Comparison of ENCODE assay signal across 8 cellular contexts in genomic region chr11:8033312-8033715, GRCh38. TPM values are rescaled to one million over a fixed set of nuclear protein-coding genes. Genes with fewer than 3 reads are reported as not detected.
DNase-seq lines count a peak whose midpoint lies in the region; FAIRE-seq and TF ChIP-seq lines count a peak whose summit lies in the region.

No MANE protein-coding gene starts in this region.

- TF ChIP-seq CTCF in GM20000 (IDR thresholded peaks at IDR 0.05; ENCODE audit: extremely low read depth, missing control alignments) = peak; percentile 87
- TF ChIP-seq CTCF in ovary (IDR thresholded peaks at IDR 0.05) = peak; percentile 80 to 92 (median 87)

- FAIRE-seq in RCC 7860 (lab: Jason Lieb, UNC) (no peak), frontal cortex (lab: Jason Lieb, UNC) (no peak), urothelium cell line (lab: Jason Lieb, UNC) (no peak)

- no peaks in the 10 kb centered on the region for H3K36me3 ChIP-seq in ovary

- 18 to 25% (median 20%) methylated on average over 9 of the region's 9 CpGs for WGBS in ovary, 3 donors

- DNase-seq in CMK (ENCODE audit: low read depth) (peak; percentile 50), GM20000 (ENCODE audit: low spot score) (peak; percentile 87), RCC 7860 (ENCODE audit: low spot score) (peak; percentile 61), frontal cortex (ENCODE audit: low spot score in 2 of 2) (peak; percentile 69 to 83), ovary (peak; percentile 87 to 92 (median 88)), urothelium cell line (ENCODE audit: low spot score) (peak; percentile 85)
- peak; percentile 22 for DNase-seq in activated effector memory CD4-positive, alpha-beta T cell treated with Interleukin-2 at 50 U/mL for 16 hours

- intact Hi-C loops in ovary (cut with DNase I) = loop anchor here (2.0 to 5.0 kb wide), 4 partner anchors 39 to 59 kb away; partner anchors contain the start of gene TUB (in 2 of the 4)

- H3K4me1 ChIP-seq in ovary (ENCODE audit: insufficient read depth) = peaks cover 9% of the 10 kb centered on the region

- TF ChIP-seq EP300 in Ishikawa (IDR thresholded peaks at IDR 0.05; ENCODE audit: borderline replicate concordance) = no peak
- TF ChIP-seq EP300 in ovary (IDR thresholded peaks at IDR 0.05) = no peak

- peak; percentile 76 for TF ChIP-seq RAD21 in Ishikawa (IDR thresholded peaks at IDR 0.05; ENCODE audit: low read depth)

- no peak overlapping the region for H3K4me3 ChIP-seq in ovary

- H3K9me3 ChIP-seq in ovary = no peaks in the 10 kb centered on the region

- no peaks in the 10 kb centered on the region for H3K27me3 ChIP-seq in ovary

- TF ChIP-seq POLR2A in ovary (IDR thresholded peaks at IDR 0.05) = no peak

- no peak overlapping the region for H3K27ac ChIP-seq in ovary

TF ChIP-seq in Ishikawa, 13 proteins besides CTCF, POLR2A, EP300 and RAD21:
- TF ChIP-seq FOXM1 (IDR thresholded peaks at IDR 0.05; ENCODE audit: borderline replicate concordance, low read depth) = no peak
- TF ChIP-seq YY1 (IDR thresholded peaks at IDR 0.05; ENCODE audit: low read depth) = no peak
- no peak for TF ChIP-seq CEBPB (IDR thresholded peaks at IDR 0.05)
- no peak for TF ChIP-seq MAX (IDR thresholded peaks at IDR 0.05)
- 0 out of 2 replicates have a peak, but pooled peaks have one; percentile 30 for TF ChIP-seq TEAD4 (IDR thresholded peaks at IDR 0.05)
- peak; percentile 36; the same call in 1 of the 2 replicates for TF ChIP-seq NFIC (IDR thresholded peaks at IDR 0.05)
- TF ChIP-seq EGR1 (IDR thresholded peaks at IDR 0.05) = no peak
- TF ChIP-seq ZBTB7A (IDR thresholded peaks at IDR 0.05; ENCODE audit: low read depth) = no peak
- TF ChIP-seq REST (IDR thresholded peaks at IDR 0.05; ENCODE audit: low read depth) = no peak
- no peak for TF ChIP-seq CREB1 (IDR thresholded peaks at IDR 0.05; ENCODE audit: low read depth)
- no peak for TF ChIP-seq TCF12 (IDR thresholded peaks at IDR 0.05; ENCODE audit: low read depth)
- TF ChIP-seq, protein P1, sequence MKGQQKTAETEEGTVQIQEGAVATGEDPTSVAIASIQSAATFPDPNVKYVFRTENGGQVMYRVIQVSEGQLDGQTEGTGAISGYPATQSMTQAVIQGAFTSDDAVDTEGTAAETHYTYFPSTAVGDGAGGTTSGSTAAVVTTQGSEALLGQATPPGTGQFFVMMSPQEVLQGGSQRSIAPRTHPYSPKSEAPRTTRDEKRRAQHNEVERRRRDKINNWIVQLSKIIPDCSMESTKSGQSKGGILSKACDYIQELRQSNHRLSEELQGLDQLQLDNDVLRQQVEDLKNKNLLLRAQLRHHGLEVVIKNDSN (IDR thresholded peaks at IDR 0.05) = no peak
- TF ChIP-seq TAF1 (IDR thresholded peaks at IDR 0.05; ENCODE audit: low read depth) = no peak

RNA-seq across cellular contexts. Expression of gene EIF3F, which starts 46.2 kb away (rescaled TPM):
- total RNA-seq in frontal cortex (159 TPM), ovary (100 to 1,000 TPM; 235 to 459 (median 309) TPM)
- polyA plus RNA-seq in ovary = 100 to 1,000 TPM; 497 to 764 TPM

RNA-seq across cellular contexts. Expression of gene TUB, which starts 47.7 kb away (rescaled TPM):
- 83.2 TPM for total RNA-seq in frontal cortex
- total RNA-seq in ovary = 10 to 100 TPM; 10.5 to 33.4 (median 25.7) TPM
- 10 to 100 TPM in 1 of 2 donors, 1 to 10 TPM in 1; 7.2 to 15.3 TPM for polyA plus RNA-seq in ovary

Comparison
In these comparisons a context has a peak if more than half of its experiments do, and no peak if none do; other contexts are left out.
1. DNase-seq: peak in every context shown above with its lines; median percentile 88 in ovary; 87 in GM20000; 85 in urothelium cell line; 76 in frontal cortex; 61 in RCC 7860; 50 in CMK; 22 in activated effector memory CD4-positive, alpha-beta T cell treated with Interleukin-2 at 50 U/mL for 16 hours.